Comparison of ENCODE assay signal across 22 cellular contexts in genomic region chr2:111036042-111036441, GRCh38.
A peak's percentile ranks its signal among the peaks of the same experiment; 100 is the strongest.
DNase-seq lines count a peak whose midpoint lies in the region; ATAC-seq and FAIRE-seq lines count a peak whose summit lies in the region.
"Had no signal": no experiment of that assay in that cellular context is flagged by ENCODE, and none has a peak within 500 bp of the region (broad histone marks: within the 10 kb centered on the region; RNA-seq: fewer than 3 reads in every experiment).

No MANE protein-coding gene starts in this region.

- ATAC-seq in GM21381 (IDR thresholded peaks at IDR 0.05; ENCODE audit: unreplicated experiment) (peak; percentile 57), HG03439 (IDR thresholded peaks at IDR 0.05; ENCODE audit: unreplicated experiment) (peak; percentile 55), GM21619 (IDR thresholded peaks at IDR 0.05; ENCODE audit: unreplicated experiment) (no peak)
- ATAC-seq: left colon, psoas muscle, Right ventricle myocardium inferior had no signal

- DNase-seq in GM18507 (ENCODE audit: extremely low spot score, insufficient read length, low read depth) (no peak), germinal center (ENCODE audit: low spot score) (peak; percentile 47), epidermal melanocyte (ENCODE audit: insufficient read length, low spot score) (no peak), pons (ENCODE audit: low spot score) (no peak), NCI-H748 (lab: John Stamatoyannopoulos, UW; ENCODE audit: unreplicated experiment) (no peak)
- DNase-seq: activated naive CD8-positive, alpha-beta T cell treated with anti-CD3 and anti-CD28 coated beads, Interleukin-2, amount 10 ng/mL, durations not matched to agents 7 days and 5 days; COR-L47; IMR-90; left colon; MG63; midbrain; NCI-H187; psoas muscle; small intestine; stimulated activated CD4-positive, alpha-beta T cell treated with anti-CD3 and anti-CD28 coated beads, Interleukin-4, amount 100 ng/mL, for 24 hours; T-helper 1 cell; testis had no signal

- peak; percentile 81 for FAIRE-seq in GM18507 (lab: Jason Lieb, UNC)
- FAIRE-seq: colon, small intestine had no signal
